8 cellular contexts compared by ENCODE assay signal in genomic region chr11:45922425-45923082, GRCh38. TPM values are rescaled to one million over a fixed set of nuclear protein-coding genes. Genes with fewer than 3 reads are reported as not detected.
DNase-seq lines count a peak whose midpoint lies in the region; ATAC-seq, FAIRE-seq and TF ChIP-seq lines count a peak whose summit lies in the region.

Gene LARGE2, plus strand, starts transcription at chr11:45922656. Its CDS starts 227 bp downstream, at chr11:45922883.

- H3K9me1 ChIP-seq in keratinocyte (ENCODE audit: control insufficient read depth, extremely low read depth, insufficient read depth, low read length), result peaks cover 5% of the 10 kb centered on the region

- no peaks in the 10 kb centered on the region for H3K36me3 ChIP-seq in CD8-positive, alpha-beta memory T cell (ENCODE audit: insufficient read depth, low read length)
- H3K36me3 ChIP-seq in Karpas-422 (ENCODE audit: insufficient read depth, low read length) (no peaks in the 10 kb centered on the region), keratinocyte (ENCODE audit: control insufficient read depth in 2 of 2, extremely low read depth in 1 of 2, insufficient read depth in 2 of 2, low read length in 2 of 2) (peaks cover 0 to 9% of the 10 kb centered on the region in 2 experiments), thymus (ENCODE audit: control insufficient read depth, insufficient read depth) (no peaks in the 10 kb centered on the region)

- POLR2A ChIA-PET in CD8-positive, alpha-beta memory T cell (lab: Charles Lee), result no interaction called here

- no peaks in the 10 kb centered on the region for H4K20me1 ChIP-seq in Karpas-422 (ENCODE audit: insufficient read depth, low read depth, low read length)
- H4K20me1 ChIP-seq in keratinocyte (ENCODE audit: control insufficient read depth, extremely low read depth, insufficient read depth, low read length), result no peaks in the 10 kb centered on the region

- peak within 1 kb of the TSS; percentile 79 to 96 (median 87) for H3K4me3 Mint-ChIP-seq in CD8-positive, alpha-beta memory T cell
- H3K4me3 Mint-ChIP-seq in activated T-helper 2 cell treated with anti-CD3 and anti-CD28 coated beads, Interferon-gamma antibody, Interleukin-2, Interleukin-4, amounts not matched to agents 10 μg/mL and 5 μg/mL and 100 μg/mL, durations not matched to agents 14 hours and 24 hours and 36 hours (ENCODE audit: low read depth), result peak within 1 kb of the TSS; percentile 47

- H3K27ac Mint-ChIP-seq in CD8-positive, alpha-beta memory T cell, result peak within 1 kb of the TSS; percentile 28 to 92 (median 81)
- H3K27ac Mint-ChIP-seq in activated T-helper 2 cell treated with anti-CD3 and anti-CD28 coated beads, Interferon-gamma antibody, Interleukin-2, Interleukin-4, amounts not matched to agents 10 μg/mL and 5 μg/mL and 100 μg/mL, durations not matched to agents 14 hours and 24 hours and 36 hours, result no peak within 1 kb of the TSS

- H3K4me1 Mint-ChIP-seq in CD8-positive, alpha-beta memory T cell, result peaks cover 50 to 76% (median 54%) of the 10 kb centered on the region in 3 donors
- H3K4me1 Mint-ChIP-seq in activated T-helper 2 cell treated with anti-CD3 and anti-CD28 coated beads, Interferon-gamma antibody, Interleukin-2, Interleukin-4, amounts not matched to agents 10 μg/mL and 5 μg/mL and 100 μg/mL, durations not matched to agents 14 hours and 24 hours and 36 hours (ENCODE audit: low read depth), result peaks cover 15% of the 10 kb centered on the region

- no peaks in the 10 kb centered on the region for H3K27me3 ChIP-seq in CD8-positive, alpha-beta memory T cell (ENCODE audit: insufficient read depth, low read length, poor library complexity, severe bottlenecking)
- no peaks in the 10 kb centered on the region for H3K27me3 ChIP-seq in Karpas-422 (ENCODE audit: low read length)
- no peaks in the 10 kb centered on the region for H3K27me3 ChIP-seq in keratinocyte (ENCODE audit: control insufficient read depth, extremely low read depth, insufficient read depth, low read length)
- peaks cover 40% of the 10 kb centered on the region for H3K27me3 ChIP-seq in thymus (ENCODE audit: control insufficient read depth, insufficient read depth)

- no peak for ATAC-seq in GM19328 (IDR thresholded peaks at IDR 0.05; ENCODE audit: unreplicated experiment)
- no peak for ATAC-seq in activated CD4-positive, CD25-positive, alpha-beta regulatory T cell treated with anti-CD3 and anti-CD28 coated beads, Interleukin-2, amount 50 U/mL, for 24 hours

- no peak for FAIRE-seq in keratinocyte (lab: Jason Lieb, UNC)

- H3K9ac ChIP-seq in Karpas-422 (ENCODE audit: low read length) (peak within 1 kb of the TSS; percentile 70), keratinocyte (ENCODE audit: control insufficient read depth, extremely low read depth, insufficient read depth, low read length) (peak within 1 kb of the TSS; percentile 66)

- H3K9me3 Mint-ChIP-seq in CD8-positive, alpha-beta memory T cell, result no peaks in the 10 kb centered on the region
- no peaks in the 10 kb centered on the region for H3K9me3 Mint-ChIP-seq in activated T-helper 2 cell treated with anti-CD3 and anti-CD28 coated beads, Interferon-gamma antibody, Interleukin-2, Interleukin-4, amounts not matched to agents 10 μg/mL and 5 μg/mL and 100 μg/mL, durations not matched to agents 14 hours and 24 hours and 36 hours

- no peak for TF ChIP-seq CTCF in keratinocyte (optimal IDR thresholded peaks at IDR 0.05 in 1 of 3, IDR thresholded peaks at IDR 0.05 in 1 of 3, conservative IDR thresholded peaks at IDR 0.05 in 1 of 3; ENCODE audit: extremely low read depth in 1 of 3, insufficient read depth in 2 of 3, low read length in 3 of 3)

- no peaks in the 10 kb centered on the region for H3K9me3 ChIP-seq in CD8-positive, alpha-beta memory T cell (ENCODE audit: low read length)
- no peaks in the 10 kb centered on the region for H3K9me3 ChIP-seq in Karpas-422 (ENCODE audit: low read length)
- H3K9me3 ChIP-seq in keratinocyte (ENCODE audit: control insufficient read depth, low read depth, low read length), result no peaks in the 10 kb centered on the region
- H3K9me3 ChIP-seq in thymus (ENCODE audit: control insufficient read depth), result no peaks in the 10 kb centered on the region

- peak within 1 kb of the TSS; percentile 16 for H3K27ac ChIP-seq in CD8-positive, alpha-beta memory T cell (ENCODE audit: low read depth, low read length)
- H3K27ac ChIP-seq in Karpas-422 (ENCODE audit: low read length) (no peak within 1 kb of the TSS), keratinocyte (ENCODE audit: control insufficient read depth, insufficient read depth, low read length) (peak within 1 kb of the TSS; percentile 3), thymus (ENCODE audit: low read depth) (no peak within 1 kb of the TSS)

- H3K36me3 Mint-ChIP-seq in CD8-positive, alpha-beta memory T cell, result peaks cover 0 to 8% (median 0%) of the 10 kb centered on the region in 3 donors
- no peaks in the 10 kb centered on the region for H3K36me3 Mint-ChIP-seq in activated T-helper 2 cell treated with anti-CD3 and anti-CD28 coated beads, Interferon-gamma antibody, Interleukin-2, Interleukin-4, amounts not matched to agents 10 μg/mL and 5 μg/mL and 100 μg/mL, durations not matched to agents 14 hours and 24 hours and 36 hours (ENCODE audit: low read depth)

- H3K4me1 ChIP-seq in CD8-positive, alpha-beta memory T cell (ENCODE audit: insufficient read depth, low read length), result peaks cover 14% of the 10 kb centered on the region
- H3K4me1 ChIP-seq in Karpas-422 (ENCODE audit: low read length) (peaks cover 27% of the 10 kb centered on the region), keratinocyte (ENCODE audit: control insufficient read depth, extremely low read depth, insufficient read depth, low read length) (peaks cover 7% of the 10 kb centered on the region), thymus (ENCODE audit: control insufficient read depth, insufficient read depth, low read length) (peaks cover 13% of the 10 kb centered on the region)

- CTCF ChIA-PET in CD8-positive, alpha-beta memory T cell (lab: Charles Lee), result no interaction called here

- 2% methylated on average over 73 of the region's 73 CpGs for WGBS in thymus

- H3K79me2 ChIP-seq in Karpas-422 (ENCODE audit: low read length), result no peaks in the 10 kb centered on the region
- peaks cover 11% of the 10 kb centered on the region for H3K79me2 ChIP-seq in keratinocyte (ENCODE audit: control insufficient read depth, insufficient read depth, low read length)

- H3K27me3 Mint-ChIP-seq in CD8-positive, alpha-beta memory T cell, result peaks cover 0 to 10% of the 10 kb centered on the region in 2 donors
- peaks cover 23% of the 10 kb centered on the region for H3K27me3 Mint-ChIP-seq in activated T-helper 2 cell treated with anti-CD3 and anti-CD28 coated beads, Interferon-gamma antibody, Interleukin-2, Interleukin-4, amounts not matched to agents 10 μg/mL and 5 μg/mL and 100 μg/mL, durations not matched to agents 14 hours and 24 hours and 36 hours (ENCODE audit: low read depth)

- H3K4me2 ChIP-seq in Karpas-422 (ENCODE audit: low read depth, low read length, poor library complexity, severe bottlenecking) (peak within 1 kb of the TSS; percentile 59), keratinocyte (ENCODE audit: control insufficient read depth, extremely low read depth, insufficient read depth, low read depth, low read length) (peak within 1 kb of the TSS; percentile 56)

- H3K9me2 ChIP-seq in Karpas-422 (replicated peaks; ENCODE audit: insufficient read depth, low read length), result no peaks in the 10 kb centered on the region

- intact Hi-C loops in activated T-helper 2 cell treated with anti-CD3 and anti-CD28 coated beads, Interferon-gamma antibody, Interleukin-2, Interleukin-4, amounts not matched to agents 10 μg/mL and 5 μg/mL and 100 μg/mL, durations not matched to agents 14 hours and 24 hours and 36 hours (cut with micrococcal nuclease), result no loop called here

- no peak within 1 kb of the TSS; the same call in 1 of the 2 replicates for H2AFZ ChIP-seq in Karpas-422 (ENCODE audit: low read length)
- no peak within 1 kb of the TSS for H2AFZ ChIP-seq in keratinocyte (ENCODE audit: control insufficient read depth, low read length)

- dilution Hi-C loops in keratinocyte (cut with MboI; ENCODE audit: extremely low pct_ligation_motif_present, low sequenced_read_pairs), result no loop called here

- peak in 3 of 5 donors; percentile 26 to 61 (median 28) for DNase-seq in CD8-positive, alpha-beta memory T cell
- peak; percentile 82 for DNase-seq in Karpas-422
- no peak for DNase-seq in activated T-helper 2 cell treated with anti-CD3 and anti-CD28 coated beads, Interferon-gamma antibody, Interleukin-2, Interleukin-4, amounts not matched to agents 10 μg/mL and 5 μg/mL and 100 μg/mL, durations not matched to agents 14 hours and 24 hours and 36 hours (ENCODE audit: low spot score)
- no peak for DNase-seq in keratinocyte (ENCODE audit: low read depth, low spot score)
- no peak for DNase-seq in retina

- H3K4me3 ChIP-seq in CD8-positive, alpha-beta memory T cell (ENCODE audit: low read length), result peak within 1 kb of the TSS; percentile 28
- H3K4me3 ChIP-seq in Karpas-422 (ENCODE audit: low read length), result peak within 1 kb of the TSS; percentile 69
- peak within 1 kb of the TSS; percentile 40 to 75 (median 64) for H3K4me3 ChIP-seq in keratinocyte (ENCODE audit: control insufficient read depth in 2 of 3, extremely low read depth in 1 of 3, insufficient read depth in 2 of 3, low read depth in 1 of 3, low read length in 3 of 3)
- H3K4me3 ChIP-seq in thymus (ENCODE audit: low read length), result peak within 1 kb of the TSS; percentile 45

RNA-seq across cellular contexts. Expression of gene LARGE2, which starts in this region (rescaled TPM):
- 1 to 10 TPM; 2.6 to 3.2 TPM for total RNA-seq in CD8-positive, alpha-beta memory T cell
- polyA plus RNA-seq in CD8-positive, alpha-beta memory T cell, result 14.4 TPM
- total RNA-seq in Karpas-422 (2014; rRNA removed; shearing (Covaris generic); ENCODE audit: low replicate concordance), result 9.5 and 10.8 TPM in 2 replicates
- total RNA-seq in activated T-helper 2 cell treated with anti-CD3 and anti-CD28 coated beads, Interferon-gamma antibody, Interleukin-2, Interleukin-4, amounts not matched to agents 10 μg/mL and 5 μg/mL and 100 μg/mL, durations not matched to agents 14 hours and 24 hours and 36 hours, result 0.07 and 0.30 TPM in 2 replicates
- polyA plus RNA-seq in keratinocyte, result 7.1 to 29.9 TPM (median 11.1 TPM) in 3 replicates
- 1.5 TPM for polyA plus RNA-seq in keratinocyte (2011; ENCODE audit: low read depth)
- 5.0 and 13.1 TPM in 2 replicates for polyA plus RNA-seq in keratinocyte (2011; cell fraction: cytosol; rRNA removed)
- polyA plus RNA-seq in keratinocyte (2011; cell fraction: nucleus; rRNA removed), result 16.6 and 26.6 TPM in 2 replicates
- 5.6 and 30.7 TPM in 2 replicates for polyA plus RNA-seq in keratinocyte (2012; ENCODE audit: low replicate concordance)
- 5.9 to 53.5 TPM (median 6.1 TPM) in 3 replicates for polyA minus RNA-seq in keratinocyte
- 12.1 TPM for polyA minus RNA-seq in keratinocyte (2011; cell fraction: cytosol; rRNA and poly(A)+ RNA removed)
- 4.4 and 6.1 TPM in 2 replicates for polyA minus RNA-seq in keratinocyte (2011; cell fraction: nucleus; rRNA and poly(A)+ RNA removed)
- polyA plus RNA-seq in thymus, result 12.2 TPM

Comparison
In these comparisons a context has a peak if more than half of its experiments do, and no peak if none do; other contexts are left out.
1. DNase-seq: peak in CD8-positive, alpha-beta memory T cell (3 of 5) and Karpas-422 (single experiment); none in activated T-helper 2 cell treated with anti-CD3 and anti-CD28 coated beads, Interferon-gamma antibody, Interleukin-2, Interleukin-4, amounts not matched to agents 10 μg/mL and 5 μg/mL and 100 μg/mL, durations not matched to agents 14 hours and 24 hours and 36 hours (single experiment), keratinocyte (single experiment) and retina (single experiment).
2. H3K27ac ChIP-seq: peak in CD8-positive, alpha-beta memory T cell (single experiment) and keratinocyte (single experiment); none in Karpas-422 (single experiment) and thymus (single experiment).
3. Peak in every context shown above with its lines, with median percentiles within 50 percentile points of each other: H3K4me3 ChIP-seq.